ENCODE assay signal across 8 cellular contexts in genomic region chr17:46192211-46192483, GRCh38. TPM values are rescaled to one million over a fixed set of nuclear protein-coding genes. Genes with fewer than 3 reads are reported as not detected.
DNase-seq lines count a peak whose midpoint lies in the region; ATAC-seq lines count a peak whose summit lies in the region.

No MANE protein-coding gene starts in this region.

- H3K4me1 Mint-ChIP-seq in activated CD4-positive, alpha-beta T cell treated with anti-CD3 and anti-CD28 coated beads, Interleukin-2, amount 10 ng/mL, durations not matched to agents 7 days and 5 days = peaks cover 59% of the 10 kb centered on the region
- peaks cover 70% of the 10 kb centered on the region for H3K4me1 Mint-ChIP-seq in activated naive CD8-positive, alpha-beta T cell treated with anti-CD3 and anti-CD28 coated beads, Interleukin-2, amount 50 U/mL, for 24 hours

- H3K4me3 ChIP-seq in thymus (ENCODE audit: low read length) = peak overlapping the region; percentile 67

- under 1% methylated on average over 8 of the region's 8 CpGs for WGBS in thymus

- no peaks in the 10 kb centered on the region for H3K36me3 ChIP-seq in thymus (ENCODE audit: control insufficient read depth, insufficient read depth)

- no peaks in the 10 kb centered on the region for H3K27me3 Mint-ChIP-seq in activated CD4-positive, alpha-beta T cell treated with anti-CD3 and anti-CD28 coated beads, Interleukin-2, amount 10 ng/mL, durations not matched to agents 7 days and 5 days
- H3K27me3 Mint-ChIP-seq in activated naive CD8-positive, alpha-beta T cell treated with anti-CD3 and anti-CD28 coated beads, Interleukin-2, amount 50 U/mL, for 24 hours = no peaks in the 10 kb centered on the region

- H3K9me3 ChIP-seq in thymus (ENCODE audit: control insufficient read depth) = no peaks in the 10 kb centered on the region

- no peak for DNase-seq in activated CD4-positive, alpha-beta T cell treated with anti-CD3 and anti-CD28 coated beads, Interleukin-2, amount 10 ng/mL, durations not matched to agents 7 days and 5 days
- DNase-seq in activated CD4-positive, alpha-beta T cell treated with anti-CD3 and anti-CD28 coated beads for 1 hour = no peak
- no peak for DNase-seq in activated naive CD8-positive, alpha-beta T cell treated with anti-CD3 and anti-CD28 coated beads, Interleukin-2, amount 50 U/mL, for 24 hours
- DNase-seq in anterior cingulate cortex (lab: John Stamatoyannopoulos, UW) (no peak), NCI-H2227 treated with DMSO at 0.1 percent for 48 hours (lab: John Stamatoyannopoulos, UW) (no peak)
- no peak for DNase-seq in stimulated activated CD4-positive, alpha-beta T cell treated with anti-CD3 and anti-CD28 coated beads, Interleukin-4, amount 100 ng/mL, for 24 hours

- peaks cover 23% of the 10 kb centered on the region for H3K36me3 Mint-ChIP-seq in activated CD4-positive, alpha-beta T cell treated with anti-CD3 and anti-CD28 coated beads, Interleukin-2, amount 10 ng/mL, durations not matched to agents 7 days and 5 days (ENCODE audit: low read depth)
- peaks cover 21% of the 10 kb centered on the region for H3K36me3 Mint-ChIP-seq in activated naive CD8-positive, alpha-beta T cell treated with anti-CD3 and anti-CD28 coated beads, Interleukin-2, amount 50 U/mL, for 24 hours (ENCODE audit: low read depth)

- H3K27me3 ChIP-seq in layer of hippocampus (ENCODE audit: control insufficient read depth, insufficient read depth, low read length) (no peaks in the 10 kb centered on the region), thymus (ENCODE audit: control insufficient read depth, insufficient read depth) (no peaks in the 10 kb centered on the region)

- peak overlapping the region; percentile 91 for H3K4me3 Mint-ChIP-seq in activated CD4-positive, alpha-beta T cell treated with anti-CD3 and anti-CD28 coated beads, Interleukin-2, amount 10 ng/mL, durations not matched to agents 7 days and 5 days
- H3K4me3 Mint-ChIP-seq in activated naive CD8-positive, alpha-beta T cell treated with anti-CD3 and anti-CD28 coated beads, Interleukin-2, amount 50 U/mL, for 24 hours = peak overlapping the region; percentile 88

- H3K9me3 Mint-ChIP-seq in activated CD4-positive, alpha-beta T cell treated with anti-CD3 and anti-CD28 coated beads, Interleukin-2, amount 10 ng/mL, durations not matched to agents 7 days and 5 days = no peaks in the 10 kb centered on the region
- H3K9me3 Mint-ChIP-seq in activated naive CD8-positive, alpha-beta T cell treated with anti-CD3 and anti-CD28 coated beads, Interleukin-2, amount 50 U/mL, for 24 hours = no peaks in the 10 kb centered on the region

- POLR2A ChIA-PET in activated CD4-positive, alpha-beta T cell treated with anti-CD3 and anti-CD28 coated beads, Interleukin-2, amount 10 ng/mL, durations not matched to agents 7 days and 5 days (lab: Charles Lee) = interaction anchor here (0.6 kb wide), 1 partner anchor 17 kb away, joined by 3 read pairs; no protein-coding TSS in a partner anchor

- CTCF ChIA-PET in activated CD4-positive, alpha-beta T cell treated with anti-CD3 and anti-CD28 coated beads, Interleukin-2, amount 10 ng/mL, durations not matched to agents 7 days and 5 days (lab: Charles Lee) = interaction anchor here (1.2 to 2.3 kb wide), 3 partner anchors 9 to 70 kb away, joined by 6 to 73 read pairs (median 7); no protein-coding TSS in a partner anchor

- peak overlapping the region; percentile 89 for H3K27ac Mint-ChIP-seq in activated CD4-positive, alpha-beta T cell treated with anti-CD3 and anti-CD28 coated beads, Interleukin-2, amount 10 ng/mL, durations not matched to agents 7 days and 5 days
- peak overlapping the region; percentile 98 for H3K27ac Mint-ChIP-seq in activated naive CD8-positive, alpha-beta T cell treated with anti-CD3 and anti-CD28 coated beads, Interleukin-2, amount 50 U/mL, for 24 hours

- no peak for ATAC-seq in activated naive CD8-positive, alpha-beta T cell treated with anti-CD3 and anti-CD28 coated beads, Interleukin-2, amount 50 U/mL, for 24 hours

- H3K27ac ChIP-seq in layer of hippocampus (ENCODE audit: low read depth, low read length) (peak overlapping the region; percentile 99), thymus (ENCODE audit: low read depth) (peak overlapping the region; percentile 99)

- H3K4me1 ChIP-seq in thymus (ENCODE audit: control insufficient read depth, insufficient read depth, low read length) = peaks cover 32% of the 10 kb centered on the region

RNA-seq across cellular contexts. Expression of gene KANSL1, which starts 1.1 kb away (rescaled TPM):
- total RNA-seq in activated CD4-positive, alpha-beta T cell treated with anti-CD3 and anti-CD28 coated beads, Interleukin-2, amount 10 ng/mL, durations not matched to agents 7 days and 5 days = 10 to 100 TPM; 85.7 to 97.7 TPM
- 22.3 TPM for polyA plus RNA-seq in thymus
